ENCODE assay signal across 7 cellular contexts in genomic region chr6:29165571-29165970, GRCh38. TPM values are rescaled to one million over a fixed set of nuclear protein-coding genes. Genes with fewer than 3 reads are reported as not detected.
"Had no signal": no experiment of that assay in that cellular context is flagged by ENCODE, and none has a peak within 500 bp of the region (broad histone marks: within the 10 kb centered on the region; RNA-seq: fewer than 3 reads in every experiment).

No MANE protein-coding gene starts in this region.

RNA-seq across cellular contexts. Expression of gene OR2J2, which starts 5.1 kb away (rescaled TPM):
- total RNA-seq: GM23248, GM23338, H1, H4, H7, H9, HFFc6 had no signal
- polyA plus RNA-seq: GM23248, GM23338, H1 had no signal

RNA-seq across cellular contexts. Expression of gene OR2J3, which starts 57.7 kb away (rescaled TPM):
- total RNA-seq: GM23248, H1, H4, H7, H9, HFFc6 had no signal
- polyA plus RNA-seq: GM23248, GM23338 had no signal
